18 cellular contexts compared by ENCODE assay signal in genomic region chr20:62661647-62662046, GRCh38. TPM values are rescaled to one million over a fixed set of nuclear protein-coding genes. Genes with fewer than 3 reads are reported as not detected.
DNase-seq lines count a peak whose midpoint lies in the region; ATAC-seq and TF ChIP-seq lines count a peak whose summit lies in the region.
"Had no signal": no experiment of that assay in that cellular context is flagged by ENCODE, and none has a peak within 500 bp of the region (broad histone marks: within the 10 kb centered on the region; RNA-seq: fewer than 3 reads in every experiment).

No MANE protein-coding gene starts in this region.

- H3K4me3 Mint-ChIP-seq in HFFc6, result no peak overlapping the region
- H3K4me3 Mint-ChIP-seq in dendritic cell treated with granulocyte-macrophage colony-stimulating factor and Interleukin-4, amounts not matched to agents 40 ng/mL and 50 ng/mL, for 4 days, result peak overlapping the region; percentile 54

- H3K27ac ChIP-seq in BLaER1 treated with 17β-estradiol and CSF1 and Interleukin-3, amounts not matched to agents 10 nM and 100 nM, result peak overlapping the region in 6 of 11 experiments; percentile 5 to 77 (median 57); a peak in 10 of 22 replicates
- no peak overlapping the region for H3K27ac ChIP-seq in neuronal stem cell (replicated peaks; ENCODE audit: low read length)
- H3K27ac ChIP-seq: C4-2B had no signal

- no peak overlapping the region for H2BK120ac ChIP-seq in neuronal stem cell (ENCODE audit: low read depth, low read length)

- no peaks in the 10 kb centered on the region for H3K36me3 Mint-ChIP-seq in HFFc6 (ENCODE audit: low read depth)
- no peaks in the 10 kb centered on the region for H3K36me3 Mint-ChIP-seq in dendritic cell treated with granulocyte-macrophage colony-stimulating factor and Interleukin-4, amounts not matched to agents 40 ng/mL and 50 ng/mL, for 4 days (ENCODE audit: low read depth)

- intact Hi-C loops in dendritic cell treated with granulocyte-macrophage colony-stimulating factor and Interleukin-4, amounts not matched to agents 40 ng/mL and 50 ng/mL, for 4 days (cut with micrococcal nuclease), result loop anchor here (1.0 kb wide), 1 partner anchor 9 kb away; no protein-coding TSS in a partner anchor

- H3K18ac ChIP-seq in neuronal stem cell (ENCODE audit: low read length), result peak overlapping the region; percentile 76

- peak overlapping the region; percentile 76 for H3K27ac Mint-ChIP-seq in HFFc6
- H3K27ac Mint-ChIP-seq in dendritic cell treated with granulocyte-macrophage colony-stimulating factor and Interleukin-4, amounts not matched to agents 40 ng/mL and 50 ng/mL, for 4 days, result peak overlapping the region; percentile 86

- peaks cover 15 to 88% (median 76%) of the 10 kb centered on the region in 11 experiments for H3K36me3 ChIP-seq in BLaER1 treated with 17β-estradiol and CSF1 and Interleukin-3, amounts not matched to agents 10 nM and 100 nM
- H3K36me3 ChIP-seq in neuronal stem cell (replicated peaks in 1 of 2; ENCODE audit: control insufficient read depth in 2 of 2, insufficient read depth in 2 of 2, low read length in 2 of 2), result no peaks in the 10 kb centered on the region

- no peak overlapping the region for H3K4me3 ChIP-seq in BLaER1 treated with 17β-estradiol and CSF1 and Interleukin-3, amounts not matched to agents 10 nM and 100 nM
- H3K4me3 ChIP-seq in neuronal stem cell (ENCODE audit: low read length in 2 of 2), result no peak overlapping the region

- H3K27me3 ChIP-seq in BLaER1 treated with 17β-estradiol and CSF1 and Interleukin-3, amounts not matched to agents 10 nM and 100 nM, result no peaks in the 10 kb centered on the region
- H3K27me3 ChIP-seq in neuronal stem cell (ENCODE audit: control insufficient read depth in 3 of 3, insufficient read depth in 3 of 3, low read depth in 1 of 3, low read length in 3 of 3), result peaks cover 0 to 49% (median 0%) of the 10 kb centered on the region in 3 experiments

- peaks cover 6% of the 10 kb centered on the region for H3K79me1 ChIP-seq in neuronal stem cell (ENCODE audit: low read depth, low read length)

- H3K23ac ChIP-seq in neuronal stem cell (ENCODE audit: low read depth, low read length, poor library complexity), result no peak overlapping the region

- no peaks in the 10 kb centered on the region for H3K9me3 Mint-ChIP-seq in HFFc6
- H3K9me3 Mint-ChIP-seq in dendritic cell treated with granulocyte-macrophage colony-stimulating factor and Interleukin-4, amounts not matched to agents 40 ng/mL and 50 ng/mL, for 4 days, result no peaks in the 10 kb centered on the region

- H2BK5ac ChIP-seq in neuronal stem cell (ENCODE audit: low read length), result no peak overlapping the region

- ATAC-seq in GM19324 (IDR thresholded peaks at IDR 0.05; ENCODE audit: low FRiP score, unreplicated experiment), result no peak

- H3K27me3 Mint-ChIP-seq in HFFc6 (ENCODE audit: insufficient read depth), result no peaks in the 10 kb centered on the region; the same call in none of the 2 replicates
- peaks cover 6% of the 10 kb centered on the region for H3K27me3 Mint-ChIP-seq in dendritic cell treated with granulocyte-macrophage colony-stimulating factor and Interleukin-4, amounts not matched to agents 40 ng/mL and 50 ng/mL, for 4 days

- TF ChIP-seq CTCF in HFFc6 (IDR thresholded peaks at IDR 0.05), result no peak

- no peaks in the 10 kb centered on the region for H3K9me3 ChIP-seq in BLaER1 treated with 17β-estradiol and CSF1 and Interleukin-3, amounts not matched to agents 10 nM and 100 nM (replicated peaks in 1 of 11)
- no peaks in the 10 kb centered on the region for H3K9me3 ChIP-seq in neuronal stem cell (replicated peaks in 1 of 2; ENCODE audit: control insufficient read depth in 2 of 2, insufficient read depth in 1 of 2, low read depth in 1 of 2, low read length in 2 of 2)

- no peak overlapping the region for H4K8ac ChIP-seq in neuronal stem cell (ENCODE audit: low read depth, low read length)

- H2BK15ac ChIP-seq in neuronal stem cell (ENCODE audit: low read length), result no peak overlapping the region

- peaks cover 10 to 80% (median 47%) of the 10 kb centered on the region in 11 experiments for H4K20me1 ChIP-seq in BLaER1 treated with 17β-estradiol and CSF1 and Interleukin-3, amounts not matched to agents 10 nM and 100 nM

- H3K4me2 ChIP-seq in BLaER1 treated with 17β-estradiol and CSF1 and Interleukin-3, amounts not matched to agents 10 nM and 100 nM, result peak overlapping the region in 4 of 11 experiments; percentile 34 to 93 (median 85); a peak in 7 of 22 replicates
- no peak overlapping the region for H3K4me2 ChIP-seq in neuronal stem cell (ENCODE audit: insufficient read depth, low read length, poor library complexity, severe bottlenecking)

- no peak overlapping the region for H3K4ac ChIP-seq in neuronal stem cell (ENCODE audit: low read length)

- H2AK5ac ChIP-seq in neuronal stem cell (ENCODE audit: low read depth, low read length), result peak overlapping the region; percentile 15

- DNase-seq in HFFc6, result no peak
- DNase-seq in neuronal stem cell (ENCODE audit: low spot score), result no peak
- no peak for DNase-seq in amygdala (lab: John Stamatoyannopoulos, UW)
- no peak for DNase-seq in NOMO-1 (lab: John Stamatoyannopoulos, UW; ENCODE audit: unreplicated experiment in 2 of 2)
- DNase-seq: DMS79 treated with DMSO at 0.1 percent for 48 hours; H7; KBM-7; MV-4-11; NCI-H1694 treated with DMSO at 0.1 percent for 48 hours; NCI-H510A; NCI-H748 treated with DMSO at 0.1 percent for 48 hours; NK-92 treated with Interleukin-12 subunit alpha and Interleukin-12 subunit beta, amount 100 ng/mL, for 24 hours; SIG-M5 had no signal

- WGBS in neuronal stem cell (ENCODE audit: extremely low coverage in 2 of 2, insufficient read length in 2 of 2, insufficient replicate concordance in 1 of 2), 2 donors, result no CpG with 5 or more reads among the region's 11 CpGs

- H3K4me1 ChIP-seq in BLaER1 treated with 17β-estradiol and CSF1 and Interleukin-3, amounts not matched to agents 10 nM and 100 nM, result peaks cover 5 to 93% (median 19%) of the 10 kb centered on the region in 10 experiments; a peak in 17 of 20 replicates
- H3K4me1 ChIP-seq in neuronal stem cell (ENCODE audit: control insufficient read depth in 2 of 2, insufficient read depth in 1 of 2, low read depth in 1 of 2, low read length in 2 of 2), result peaks cover 8 to 12% of the 10 kb centered on the region in 2 donors

- H2BK12ac ChIP-seq in neuronal stem cell (ENCODE audit: low read length), result no peak overlapping the region

- H3K4me1 Mint-ChIP-seq in HFFc6 (ENCODE audit: low read depth), result peaks cover 19% of the 10 kb centered on the region
- peaks cover 81% of the 10 kb centered on the region for H3K4me1 Mint-ChIP-seq in dendritic cell treated with granulocyte-macrophage colony-stimulating factor and Interleukin-4, amounts not matched to agents 40 ng/mL and 50 ng/mL, for 4 days (ENCODE audit: low read depth)

- H2AFZ ChIP-seq in neuronal stem cell (ENCODE audit: low read length), result no peak overlapping the region

- peak overlapping the region in 7 of 11 experiments; percentile 23 to 72 (median 45); a peak in 11 of 22 replicates for H3K9ac ChIP-seq in BLaER1 treated with 17β-estradiol and CSF1 and Interleukin-3, amounts not matched to agents 10 nM and 100 nM
- H3K9ac ChIP-seq in neuronal stem cell (ENCODE audit: low read depth, low read length, poor library complexity), result peak overlapping the region; percentile 21

- H4K91ac ChIP-seq in neuronal stem cell (ENCODE audit: low read depth, low read length, poor library complexity), result no peak overlapping the region

- no peak overlapping the region for H3K14ac ChIP-seq in neuronal stem cell (ENCODE audit: low read length)

RNA-seq across cellular contexts. Expression of gene SLCO4A1, which starts 19.3 kb away (rescaled TPM):
- total RNA-seq in HFFc6 (2021; fragmentation: NEBNext Ultra II Directional; extraction: Animal tissue kit (Norgen Biotek cat#: 25700)), result 1 to 10 TPM; 2.7 to 6.5 (median 3.4) TPM
- polyA plus RNA-seq in neuronal stem cell (2013, experiment 1 of 2), result 3.5 TPM
- polyA plus RNA-seq in neuronal stem cell (2013, experiment 2 of 2), result 3.9 TPM

RNA-seq across cellular contexts. Expression of gene NTSR1, which starts 47.0 kb away (rescaled TPM):
- 1 to 10 TPM; 3.1 to 6.5 (median 5.6) TPM for total RNA-seq in HFFc6 (2021; fragmentation: NEBNext Ultra II Directional; extraction: Animal tissue kit (Norgen Biotek cat#: 25700))
- polyA plus RNA-seq in neuronal stem cell (2013, experiment 1 of 2), result 0.28 TPM
- polyA plus RNA-seq in neuronal stem cell (2013, experiment 2 of 2), result 0.21 TPM
- total RNA-seq: OCI-LY7 had no signal
